ENCODE assay signal across 1 cellular context in genomic region chr13:31096624-31097302, GRCh38.
TF ChIP-seq lines count a peak whose summit lies in the region.

No MANE protein-coding gene starts in this region.

TF ChIP-seq in GM23338, 12 proteins besides CTCF, POLR2A, EP300 and RAD21 (continued from another document):
- TF ChIP-seq REST (IDR thresholded peaks at IDR 0.05; ENCODE audit: unreplicated experiment) (no peak), ZNF331 (CRISPR knock-in tag; IDR thresholded peaks at IDR 0.05; ENCODE audit: low read depth) (no peak), POLR2AphosphoS5 (IDR thresholded peaks at IDR 0.05; ENCODE audit: low read depth) (no peak), STAT1 (IDR thresholded peaks at IDR 0.05; ENCODE audit: unreplicated experiment) (no peak)
- TF ChIP-seq, protein P1, sequence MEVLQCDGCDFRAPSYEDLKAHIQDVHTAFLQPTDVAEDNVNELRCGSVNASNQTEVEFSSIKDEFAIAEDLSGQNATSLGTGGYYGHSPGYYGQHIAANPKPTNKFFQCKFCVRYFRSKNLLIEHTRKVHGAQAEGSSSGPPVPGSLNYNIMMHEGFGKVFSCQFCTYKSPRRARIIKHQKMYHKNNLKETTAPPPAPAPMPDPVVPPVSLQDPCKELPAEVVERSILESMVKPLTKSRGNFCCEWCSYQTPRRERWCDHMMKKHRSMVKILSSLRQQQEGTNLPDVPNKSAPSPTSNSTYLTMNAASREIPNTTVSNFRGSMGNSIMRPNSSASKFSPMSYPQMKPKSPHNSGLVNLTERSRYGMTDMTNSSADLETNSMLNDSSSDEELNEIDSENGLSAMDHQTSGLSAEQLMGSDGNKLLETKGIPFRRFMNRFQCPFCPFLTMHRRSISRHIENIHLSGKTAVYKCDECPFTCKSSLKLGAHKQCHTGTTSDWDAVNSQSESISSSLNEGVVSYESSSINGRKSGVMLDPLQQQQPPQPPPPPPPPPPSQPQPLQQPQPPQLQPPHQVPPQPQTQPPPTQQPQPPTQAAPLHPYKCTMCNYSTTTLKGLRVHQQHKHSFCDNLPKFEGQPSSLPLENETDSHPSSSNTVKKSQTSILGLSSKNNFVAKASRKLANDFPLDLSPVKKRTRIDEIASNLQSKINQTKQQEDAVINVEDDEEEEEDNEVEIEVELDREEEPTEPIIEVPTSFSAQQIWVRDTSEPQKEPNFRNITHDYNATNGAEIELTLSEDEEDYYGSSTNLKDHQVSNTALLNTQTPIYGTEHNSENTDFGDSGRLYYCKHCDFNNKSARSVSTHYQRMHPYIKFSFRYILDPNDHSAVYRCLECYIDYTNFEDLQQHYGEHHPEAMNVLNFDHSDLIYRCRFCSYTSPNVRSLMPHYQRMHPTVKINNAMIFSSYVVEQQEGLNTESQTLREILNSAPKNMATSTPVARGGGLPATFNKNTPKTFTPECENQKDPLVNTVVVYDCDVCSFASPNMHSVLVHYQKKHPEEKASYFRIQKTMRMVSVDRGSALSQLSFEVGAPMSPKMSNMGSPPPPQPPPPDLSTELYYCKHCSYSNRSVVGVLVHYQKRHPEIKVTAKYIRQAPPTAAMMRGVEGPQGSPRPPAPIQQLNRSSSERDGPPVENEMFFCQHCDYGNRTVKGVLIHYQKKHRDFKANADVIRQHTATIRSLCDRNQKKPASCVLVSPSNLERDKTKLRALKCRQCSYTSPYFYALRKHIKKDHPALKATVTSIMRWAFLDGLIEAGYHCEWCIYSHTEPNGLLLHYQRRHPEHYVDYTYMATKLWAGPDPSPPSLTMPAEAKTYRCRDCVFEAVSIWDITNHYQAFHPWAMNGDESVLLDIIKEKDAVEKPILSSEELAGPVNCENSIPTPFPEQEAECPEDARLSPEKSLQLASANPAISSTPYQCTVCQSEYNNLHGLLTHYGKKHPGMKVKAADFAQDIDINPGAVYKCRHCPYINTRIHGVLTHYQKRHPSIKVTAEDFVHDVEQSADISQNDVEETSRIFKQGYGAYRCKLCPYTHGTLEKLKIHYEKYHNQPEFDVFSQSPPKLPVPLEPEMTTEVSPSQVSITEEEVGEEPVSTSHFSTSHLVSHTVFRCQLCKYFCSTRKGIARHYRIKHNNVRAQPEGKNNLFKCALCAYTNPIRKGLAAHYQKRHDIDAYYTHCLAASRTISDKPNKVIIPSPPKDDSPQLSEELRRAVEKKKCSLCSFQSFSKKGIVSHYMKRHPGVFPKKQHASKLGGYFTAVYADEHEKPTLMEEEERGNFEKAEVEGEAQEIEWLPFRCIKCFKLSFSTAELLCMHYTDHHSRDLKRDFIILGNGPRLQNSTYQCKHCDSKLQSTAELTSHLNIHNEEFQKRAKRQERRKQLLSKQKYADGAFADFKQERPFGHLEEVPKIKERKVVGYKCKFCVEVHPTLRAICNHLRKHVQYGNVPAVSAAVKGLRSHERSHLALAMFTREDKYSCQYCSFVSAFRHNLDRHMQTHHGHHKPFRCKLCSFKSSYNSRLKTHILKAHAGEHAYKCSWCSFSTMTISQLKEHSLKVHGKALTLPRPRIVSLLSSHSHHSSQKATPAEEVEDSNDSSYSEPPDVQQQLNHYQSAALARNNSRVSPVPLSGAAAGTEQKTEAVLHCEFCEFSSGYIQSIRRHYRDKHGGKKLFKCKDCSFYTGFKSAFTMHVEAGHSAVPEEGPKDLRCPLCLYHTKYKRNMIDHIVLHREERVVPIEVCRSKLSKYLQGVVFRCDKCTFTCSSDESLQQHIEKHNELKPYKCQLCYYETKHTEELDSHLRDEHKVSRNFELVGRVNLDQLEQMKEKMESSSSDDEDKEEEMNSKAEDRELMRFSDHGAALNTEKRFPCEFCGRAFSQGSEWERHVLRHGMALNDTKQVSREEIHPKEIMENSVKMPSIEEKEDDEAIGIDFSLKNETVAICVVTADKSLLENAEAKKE (CRISPR knock-in tag; IDR thresholded peaks at IDR 0.05), result no peak
